ENCODE assay signal across 8 cellular contexts in the genomic region with DNA sequence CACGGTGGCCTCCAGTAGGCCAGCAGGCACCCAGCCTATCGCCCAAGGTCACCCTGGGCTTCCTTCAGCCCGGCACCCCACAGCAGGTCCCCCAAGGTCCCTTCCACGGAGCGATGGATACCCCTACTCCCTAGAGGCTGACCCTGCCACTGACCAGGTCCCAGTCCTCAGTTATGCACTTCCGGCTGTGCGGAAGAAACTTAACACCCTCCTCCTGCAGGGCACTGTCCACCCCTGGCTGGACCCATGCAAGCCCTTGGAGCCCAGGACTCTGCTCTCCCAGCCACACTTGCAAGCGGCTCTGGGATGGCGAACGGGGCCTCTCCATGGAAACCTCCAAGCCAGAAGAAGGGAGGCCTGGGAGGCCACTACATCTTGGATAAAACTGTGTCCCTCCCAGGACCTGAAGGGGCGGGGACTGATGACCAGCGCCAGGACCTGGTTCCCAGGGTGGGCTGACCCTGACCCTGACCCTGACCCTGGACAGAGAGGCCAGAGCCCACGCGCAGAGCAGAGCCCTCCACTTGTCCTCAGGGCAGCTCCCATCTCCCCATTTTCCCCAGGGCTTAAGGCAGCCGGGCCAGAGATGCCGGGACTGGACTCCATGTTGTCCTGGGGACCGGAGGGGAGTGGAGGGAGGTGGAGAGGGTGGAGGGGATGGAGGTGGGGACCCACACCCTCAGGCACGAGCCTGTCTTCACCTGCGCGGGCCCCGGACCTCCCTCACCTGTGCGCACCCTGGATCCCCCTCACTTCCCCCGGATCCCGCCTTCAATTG. TPM values are rescaled to one million over a fixed set of nuclear protein-coding genes. Genes with fewer than 3 reads are reported as not detected.
DNase-seq lines count a peak whose midpoint lies in the region; ATAC-seq, FAIRE-seq and TF ChIP-seq lines count a peak whose summit lies in the region.

No MANE protein-coding gene starts in this region.

- H3K9me2 ChIP-seq in Loucy (replicated peaks; ENCODE audit: low read depth, low read length), result no peaks in the 10 kb centered on the region

- no peak for FAIRE-seq in H1 (lab: Jason Lieb, UNC)

- peak overlapping the region; percentile 53 for H3K4ac ChIP-seq in H1 (replicated peaks; ENCODE audit: insufficient read length, low read depth, low read length)

- CTCF ChIA-PET in H1 (lab: Charles Lee; ENCODE audit: partially characterized antibody), result interaction anchor here (0.6 to 1.5 kb wide), 7 partner anchors 8 to 411 kb away, joined by 3 read pairs; partner anchors contain the start of genes NDUFAF8 and TEPSIN

- no peak overlapping the region for H2BK5ac ChIP-seq in H1 (ENCODE audit: low read depth, low read length)

- H3K79me2 ChIP-seq in Loucy (ENCODE audit: insufficient read depth, low read length), result peaks cover 27% of the 10 kb centered on the region
- H3K79me2 ChIP-seq in H1 (ENCODE audit: control insufficient read depth in 1 of 2, insufficient read depth in 2 of 2, low read length in 2 of 2), result peaks cover 0 to 15% of the 10 kb centered on the region in 2 experiments; a peak in 1 of 4 replicates

- H3K18ac ChIP-seq in H1 (ENCODE audit: extremely low read depth, low read length), result no peak overlapping the region

- H3F3A ChIP-seq in Loucy (ENCODE audit: low read depth), result no peaks in the 10 kb centered on the region

- H3K23me2 ChIP-seq in H1 (ENCODE audit: low read depth, low read length), result peaks cover 12% of the 10 kb centered on the region; the same call in 1 of the 2 replicates

- peak overlapping the region; percentile 94 for H3K4me2 ChIP-seq in Loucy (ENCODE audit: low read depth, low read length, poor library complexity, severe bottlenecking)
- H3K4me2 ChIP-seq in H1 (ENCODE audit: insufficient read depth in 1 of 2, low read depth in 2 of 2, low read length in 2 of 2), result peak overlapping the region; percentile 87 to 90

- peaks cover 2% of the 10 kb centered on the region for H3K27me3 Mint-ChIP-seq in neural crest cell (ENCODE audit: low read depth)

- H3K14ac ChIP-seq in H1 (ENCODE audit: insufficient read length), result no peak overlapping the region

- DNase-seq in H1 (ENCODE audit: low read depth in 1 of 2, low spot score in 2 of 2), result no peak
- DNase-seq in neural crest cell (ENCODE audit: low read depth, low spot score), result no peak
- no peak for DNase-seq in cerebellar nuclear complex (lab: John Stamatoyannopoulos, UW)

- no peak for TF ChIP-seq EP300 in H1 (IDR thresholded peaks at IDR 0.05; ENCODE audit: borderline replicate concordance in 1 of 2, low read depth in 2 of 2, low read length in 2 of 2)

- H3K36me3 Mint-ChIP-seq in neural crest cell (ENCODE audit: low read depth), result no peaks in the 10 kb centered on the region

- H3K4me3 Mint-ChIP-seq in neural crest cell, result peak overlapping the region; percentile 83

- H3K56ac ChIP-seq in H1 (replicated peaks; ENCODE audit: insufficient read length, low read depth, low read length), result no peak overlapping the region

- ATAC-seq in HG03354 (IDR thresholded peaks at IDR 0.05; ENCODE audit: poor library complexity, severe bottlenecking, unreplicated experiment) (no peak), HG02852 (IDR thresholded peaks at IDR 0.05; ENCODE audit: unreplicated experiment) (no peak), GM21367 (IDR thresholded peaks at IDR 0.05; ENCODE audit: unreplicated experiment) (no peak)

- no peak overlapping the region for H2BK120ac ChIP-seq in H1 (replicated peaks; ENCODE audit: low read depth, low read length)

- H2AFZ ChIP-seq in Loucy (ENCODE audit: low read length) (peak overlapping the region; percentile 84; the same call in 1 of the 2 replicates), H1 (ENCODE audit: low read length) (no peak overlapping the region)

- no peak overlapping the region for H4K8ac ChIP-seq in H1 (ENCODE audit: extremely low read depth, insufficient read depth, low read length)

- H3K9me3 ChIP-seq in Loucy (ENCODE audit: insufficient read depth, low read depth, low read length) (no peaks in the 10 kb centered on the region), H1 (ENCODE audit: insufficient read depth in 2 of 2, low read depth in 1 of 2, low read length in 1 of 2) (no peaks in the 10 kb centered on the region)

- H3K4me1 ChIP-seq in Loucy (ENCODE audit: insufficient read depth, low read length, poor library complexity, severe bottlenecking), result peaks cover 15% of the 10 kb centered on the region
- H3K4me1 ChIP-seq in H1 (replicated peaks in 1 of 4; ENCODE audit: control insufficient read depth in 3 of 4, insufficient read depth in 4 of 4, low read length in 3 of 4), result peaks cover 0 to 12% (median 9%) of the 10 kb centered on the region in 4 experiments; a peak in 5 of 7 replicates

- H3K9me3 Mint-ChIP-seq in neural crest cell, result no peaks in the 10 kb centered on the region

- WGBS in H1 (ENCODE audit: extremely low coverage in 1 of 2, insufficient coverage in 1 of 2, insufficient read length in 1 of 2, insufficient replicate concordance in 2 of 2, low coverage in 1 of 2, low lambda C conversion rate in 2 of 2, missing lambda C conversion rate in 1 of 2), 2 experiments, result 47% methylated on average over 16 of the region's 24 CpGs; no CpG with 5 or more reads in 1 of the 2 experiments

- H3K9ac ChIP-seq in Loucy (ENCODE audit: low read depth, low read length, poor library complexity, severe bottlenecking) (peak overlapping the region; percentile 85), H1 (replicated peaks in 1 of 4; ENCODE audit: extremely low read depth in 1 of 4, low read depth in 3 of 4, low read length in 3 of 4) (peak overlapping the region in 3 of 4 experiments; percentile 34 to 58 (median 44); a peak in 5 of 7 replicates)

- no peak overlapping the region for H2BK15ac ChIP-seq in H1 (ENCODE audit: low read length)

- H4K91ac ChIP-seq in H1 (replicated peaks; ENCODE audit: insufficient read length, low read length), result no peak overlapping the region

- H3K36me3 ChIP-seq in Loucy (ENCODE audit: insufficient read depth, low read length) (0 out of 2 replicates have a peak, but pooled peaks cover 4% of the 10 kb centered on the region), H1 (ENCODE audit: control insufficient read depth in 2 of 4, insufficient read depth in 4 of 4, low read length in 3 of 4) (peaks cover 0 to 5% (median 0%) of the 10 kb centered on the region in 4 experiments; a peak in 1 of 8 replicates)

- H3K27ac Mint-ChIP-seq in neural crest cell (ENCODE audit: unreplicated experiment), result no peak overlapping the region

- no peaks in the 10 kb centered on the region for H3K27me3 ChIP-seq in Loucy (ENCODE audit: insufficient read depth, low read length, poor library complexity, severe bottlenecking)
- H3K27me3 ChIP-seq in H1 (replicated peaks in 1 of 4; ENCODE audit: control insufficient read depth in 3 of 4, extremely low read depth in 1 of 4, insufficient read depth in 3 of 4, low read length in 3 of 4), result peaks cover 0 to 2% (median 0%) of the 10 kb centered on the region in 4 experiments; a peak in 2 of 7 replicates

- H3K27ac ChIP-seq in C4-2B (peak overlapping the region; percentile 86), H1 (ENCODE audit: low read depth, low read length) (no peak overlapping the region)

- H3K79me1 ChIP-seq in H1 (ENCODE audit: low read depth, low read length), result peaks cover 18% of the 10 kb centered on the region

- H3K23ac ChIP-seq in H1 (ENCODE audit: insufficient read length), result no peak overlapping the region

- TF ChIP-seq RAD21 in H1 (IDR thresholded peaks at IDR 0.05 in 1 of 2, conservative IDR thresholded peaks at IDR 0.05 in 1 of 2; ENCODE audit: low read depth in 2 of 2, low read length in 2 of 2), result no peak

- TF ChIP-seq CTCF in C4-2B (conservative IDR thresholded peaks at IDR 0.05), result no peak
- no peak for TF ChIP-seq CTCF in Loucy (conservative IDR thresholded peaks at IDR 0.05; ENCODE audit: low read length)
- no peak for TF ChIP-seq CTCF in H1 (IDR thresholded peaks at IDR 0.05; ENCODE audit: control extremely low read depth in 1 of 3, insufficient read depth in 1 of 3, low read depth in 1 of 3, low read length in 3 of 3)
- TF ChIP-seq CTCF in neural crest cell (conservative IDR thresholded peaks at IDR 0.05), result no peak

- no peak for TF ChIP-seq POLR2A in H1 (IDR thresholded peaks at IDR 0.05; ENCODE audit: control extremely low read depth in 1 of 2, low read depth in 2 of 2, low read length in 2 of 2)

- peaks cover 16% of the 10 kb centered on the region for H4K20me1 ChIP-seq in Loucy (ENCODE audit: insufficient read depth, low read length, poor library complexity, severe bottlenecking)
- H4K20me1 ChIP-seq in H1 (replicated peaks in 1 of 2; ENCODE audit: control insufficient read depth in 1 of 2, insufficient read depth in 2 of 2, low read length in 2 of 2), result peaks cover 4 to 10% of the 10 kb centered on the region in 2 experiments

- no peak overlapping the region for H2BK12ac ChIP-seq in H1 (ENCODE audit: low read depth, low read length)

- no peak overlapping the region for H4K5ac ChIP-seq in H1 (ENCODE audit: insufficient read length, low read depth, low read length)

- H3K4me1 Mint-ChIP-seq in neural crest cell, result peaks cover 18% of the 10 kb centered on the region

- H2BK20ac ChIP-seq in H1 (ENCODE audit: low read length), result no peak overlapping the region

- H3K4me3 ChIP-seq in Loucy (ENCODE audit: low read length, poor library complexity, severe bottlenecking) (peak overlapping the region; percentile 95), H1 (ENCODE audit: extremely low read depth in 1 of 4, insufficient read depth in 2 of 4, low read depth in 3 of 4, low read length in 4 of 4) (peak overlapping the region; percentile 74 to 98 (median 76))

- H2AK5ac ChIP-seq in H1 (ENCODE audit: low read depth, low read length), result no peak overlapping the region

- POLR2A ChIA-PET in H1 (lab: Charles Lee; ENCODE audit: partially characterized antibody), result interaction anchor here (0.8 to 2.8 kb wide), 6 partner anchors 15 to 26 kb away, joined by 3 to 18 read pairs (median 4); partner anchors contain the start of genes NDUFAF8 and TEPSIN

RNA-seq across cellular contexts. Expression of gene CEP131, which starts 0.7 kb away (rescaled TPM):
- 22.5 and 23.2 TPM in 2 replicates for total RNA-seq in H1 (2021; fragmentation: NEBNext Ultra II Directional; extraction: Animal tissue kit (Norgen Biotek cat#: 25700))
- polyA plus RNA-seq in H1 (2011; rRNA removed), result 5.9 and 11.5 TPM in 2 replicates
- polyA plus RNA-seq in H1 (2011; cell fraction: cytosol; rRNA removed), result 19.5 TPM
- 51.9 TPM for polyA plus RNA-seq in H1 (2011; cell fraction: nucleus; rRNA removed)
- 12.1 to 30.1 TPM (median 26.5 TPM) in 4 replicates for polyA plus RNA-seq in H1 (2012, experiment 1 of 2)
- 11.9 TPM for polyA plus RNA-seq in H1 (2012, experiment 2 of 2)
- 11.2 TPM for polyA plus RNA-seq in H1 (2013, experiment 1 of 2)
- polyA plus RNA-seq in H1 (2013, experiment 2 of 2), result 10.1 TPM
- polyA minus RNA-seq in H1 (2011; rRNA and poly(A)+ RNA removed), result 3.9 and 4.0 TPM in 2 replicates
- polyA minus RNA-seq in H1 (2011; cell fraction: cytosol; rRNA and poly(A)+ RNA removed), result 13.9 TPM
- 14.3 TPM for polyA minus RNA-seq in H1 (2011; cell fraction: nucleus; rRNA and poly(A)+ RNA removed)
- 40.7 and 42.5 TPM in 2 replicates for total RNA-seq in neural crest cell

RNA-seq across cellular contexts. Expression of gene TEPSIN, which starts 16.8 kb away (rescaled TPM):
- total RNA-seq in H1 (2021; fragmentation: NEBNext Ultra II Directional; extraction: Animal tissue kit (Norgen Biotek cat#: 25700)), result 22.9 and 26.0 TPM in 2 replicates
- polyA plus RNA-seq in H1 (2011; rRNA removed), result 28.0 and 59.8 TPM in 2 replicates
- 31.4 TPM for polyA plus RNA-seq in H1 (2011; cell fraction: cytosol; rRNA removed)
- 172 TPM for polyA plus RNA-seq in H1 (2011; cell fraction: nucleus; rRNA removed)
- 16.6 to 27.7 TPM (median 21.3 TPM) in 4 replicates for polyA plus RNA-seq in H1 (2012, experiment 1 of 2)
- polyA plus RNA-seq in H1 (2012, experiment 2 of 2), result 14.6 TPM
- 24.1 TPM for polyA plus RNA-seq in H1 (2013, experiment 1 of 2)
- 19.1 TPM for polyA plus RNA-seq in H1 (2013, experiment 2 of 2)
- polyA minus RNA-seq in H1 (2011; rRNA and poly(A)+ RNA removed), result 7.9 and 10.5 TPM in 2 replicates
- 19.7 TPM for polyA minus RNA-seq in H1 (2011; cell fraction: cytosol; rRNA and poly(A)+ RNA removed)
- 44.0 TPM for polyA minus RNA-seq in H1 (2011; cell fraction: nucleus; rRNA and poly(A)+ RNA removed)
- 36.9 and 40.4 TPM in 2 replicates for total RNA-seq in neural crest cell

RNA-seq across cellular contexts. Expression of gene NDUFAF8, which starts 17.1 kb away (rescaled TPM):
- 48.9 and 60.2 TPM in 2 replicates for total RNA-seq in H1 (2021; fragmentation: NEBNext Ultra II Directional; extraction: Animal tissue kit (Norgen Biotek cat#: 25700))
- 91.1 and 95.6 TPM in 2 replicates for polyA plus RNA-seq in H1 (2011; rRNA removed)
- polyA plus RNA-seq in H1 (2011; cell fraction: cytosol; rRNA removed), result 88.1 TPM
- 56.3 TPM for polyA plus RNA-seq in H1 (2011; cell fraction: nucleus; rRNA removed)
- 123 to 151 TPM (median 134 TPM) in 4 replicates for polyA plus RNA-seq in H1 (2012, experiment 1 of 2)
- polyA plus RNA-seq in H1 (2012, experiment 2 of 2), result 129 TPM
- polyA plus RNA-seq in H1 (2013, experiment 1 of 2), result 160 TPM
- 163 TPM for polyA plus RNA-seq in H1 (2013, experiment 2 of 2)
- polyA minus RNA-seq in H1 (2011; rRNA and poly(A)+ RNA removed), result 7.2 and 14.2 TPM in 2 replicates
- polyA minus RNA-seq in H1 (2011; cell fraction: cytosol; rRNA and poly(A)+ RNA removed), result 20.0 TPM
- polyA minus RNA-seq in H1 (2011; cell fraction: nucleus; rRNA and poly(A)+ RNA removed), result 21.6 TPM
- 54.5 and 68.2 TPM in 2 replicates for total RNA-seq in neural crest cell

RNA-seq across cellular contexts. Expression of gene AATK, which starts 56.0 kb away (rescaled TPM):
- 3.2 and 3.5 TPM in 2 replicates for total RNA-seq in H1 (2021; fragmentation: NEBNext Ultra II Directional; extraction: Animal tissue kit (Norgen Biotek cat#: 25700))
- 1.7 and 3.6 TPM in 2 replicates for polyA plus RNA-seq in H1 (2011; rRNA removed)
- polyA plus RNA-seq in H1 (2011; cell fraction: cytosol; rRNA removed), result 2.2 TPM
- polyA plus RNA-seq in H1 (2011; cell fraction: nucleus; rRNA removed), result 7.4 TPM
- polyA plus RNA-seq in H1 (2012, experiment 1 of 2), result 2.2 to 3.3 TPM (median 2.6 TPM) in 4 replicates
- polyA plus RNA-seq in H1 (2012, experiment 2 of 2), result 1.1 TPM
- 1.9 TPM for polyA plus RNA-seq in H1 (2013, experiment 1 of 2)
- polyA plus RNA-seq in H1 (2013, experiment 2 of 2), result 1.8 TPM
- polyA minus RNA-seq in H1 (2011; rRNA and poly(A)+ RNA removed), result 1.4 and 2.8 TPM in 2 replicates
- 5.8 TPM for polyA minus RNA-seq in H1 (2011; cell fraction: cytosol; rRNA and poly(A)+ RNA removed)
- 4.8 TPM for polyA minus RNA-seq in H1 (2011; cell fraction: nucleus; rRNA and poly(A)+ RNA removed)
- 6.0 and 6.7 TPM in 2 replicates for total RNA-seq in neural crest cell

RNA-seq across cellular contexts. Expression of gene PVALEF, which starts 56.7 kb away (rescaled TPM):
- total RNA-seq in H1 (2021; fragmentation: NEBNext Ultra II Directional; extraction: Animal tissue kit (Norgen Biotek cat#: 25700)), result not detected in 2 replicates
- polyA plus RNA-seq in H1 (2011; rRNA removed), result 0.03 and 0.05 TPM in 2 replicates
- polyA plus RNA-seq in H1 (2011; cell fraction: cytosol; rRNA removed), result not detected
- not detected for polyA plus RNA-seq in H1 (2011; cell fraction: nucleus; rRNA removed)
- polyA plus RNA-seq in H1 (2012, experiment 1 of 2), result 0.12 TPM in 1 of 4 replicates, not detected in the others
- not detected for polyA plus RNA-seq in H1 (2012, experiment 2 of 2)
- not detected for polyA plus RNA-seq in H1 (2013, experiment 1 of 2)
- not detected for polyA plus RNA-seq in H1 (2013, experiment 2 of 2)
- not detected in 2 replicates for polyA minus RNA-seq in H1 (2011; rRNA and poly(A)+ RNA removed)
- polyA minus RNA-seq in H1 (2011; cell fraction: cytosol; rRNA and poly(A)+ RNA removed), result not detected
- polyA minus RNA-seq in H1 (2011; cell fraction: nucleus; rRNA and poly(A)+ RNA removed), result not detected
- total RNA-seq in neural crest cell, result not detected in 2 replicates
